Comparison of ENCODE assay signal across 1 cellular context in genomic region chr17:75131278-75132017, GRCh38.
TF ChIP-seq lines count a peak whose summit lies in the region.

NT5C (minus strand) TSS chr17:75131742; CDS start chr17:75131707, 35 bp downstream.

TF ChIP-seq in HEK293, 187 proteins besides CTCF, POLR2A, EP300 and RAD21 (continued from another document):
- TF ChIP-seq ZNF645 (tag by site-specific recombination; IDR thresholded peaks at IDR 0.05) (no peak), ZNF146 (tag by site-specific recombination; IDR thresholded peaks at IDR 0.05) (no peak), ZNF670 (tag by site-specific recombination; IDR thresholded peaks at IDR 0.05; ENCODE audit: low read depth) (no peak), ZEB2 (tag by site-specific recombination; IDR thresholded peaks at IDR 0.05) (no peak), WT1 (tag by site-specific recombination; IDR thresholded peaks at IDR 0.05) (no peak), ZNF155 (tag by site-specific recombination; IDR thresholded peaks at IDR 0.05) (no peak), ZNF560 (tag by site-specific recombination; IDR thresholded peaks at IDR 0.05; ENCODE audit: borderline replicate concordance) (no peak), PRDM2 (tag by site-specific recombination; IDR thresholded peaks at IDR 0.05; ENCODE audit: borderline replicate concordance) (no peak), ZNF830 (tag by site-specific recombination; IDR thresholded peaks at IDR 0.05; ENCODE audit: low read depth) (no peak), ZNF211 (tag by site-specific recombination; IDR thresholded peaks at IDR 0.05; ENCODE audit: low read depth) (no peak), ZNF335 (tag by site-specific recombination; conservative IDR thresholded peaks at IDR 0.05) (no peak; the same call in 1 of the 2 replicates), ZNF639 (tag by site-specific recombination; IDR thresholded peaks at IDR 0.05) (no peak), GLIS2 (tag by site-specific recombination; IDR thresholded peaks at IDR 0.05) (peak; percentile 94), BCL11A (tag by site-specific recombination; IDR thresholded peaks at IDR 0.05; ENCODE audit: low read depth) (no peak), ZNF513 (tag by site-specific recombination; IDR thresholded peaks at IDR 0.05) (no peak), TSHZ1 (tag by site-specific recombination; IDR thresholded peaks at IDR 0.05; ENCODE audit: borderline replicate concordance) (no peak), ZNF23 (tag by site-specific recombination; IDR thresholded peaks at IDR 0.05; ENCODE audit: borderline replicate concordance) (no peak), INSM2 (tag by site-specific recombination; IDR thresholded peaks at IDR 0.05) (no peak), ZNF24 (tag by site-specific recombination; IDR thresholded peaks at IDR 0.05) (no peak), ZXDB (tag by site-specific recombination; IDR thresholded peaks at IDR 0.05) (no peak), ZNF26 (tag by site-specific recombination; IDR thresholded peaks at IDR 0.05) (no peak), ZNF585B (tag by site-specific recombination; IDR thresholded peaks at IDR 0.05) (no peak), ZNF239 (tag by site-specific recombination; IDR thresholded peaks at IDR 0.05) (no peak)
- TF ChIP-seq, protein P1, sequence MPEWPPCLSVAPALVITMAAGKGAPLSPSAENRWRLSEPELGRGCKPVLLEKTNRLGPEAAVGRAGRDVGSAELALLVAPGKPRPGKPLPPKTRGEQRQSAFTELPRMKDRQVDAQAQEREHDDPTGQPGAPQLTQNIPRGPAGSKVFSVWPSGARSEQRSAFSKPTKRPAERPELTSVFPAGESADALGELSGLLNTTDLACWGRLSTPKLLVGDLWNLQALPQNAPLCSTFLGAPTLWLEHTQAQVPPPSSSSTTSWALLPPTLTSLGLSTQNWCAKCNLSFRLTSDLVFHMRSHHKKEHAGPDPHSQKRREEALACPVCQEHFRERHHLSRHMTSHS (tag by site-specific recombination; IDR thresholded peaks at IDR 0.05) = no peak
- TF ChIP-seq, protein P2, sequence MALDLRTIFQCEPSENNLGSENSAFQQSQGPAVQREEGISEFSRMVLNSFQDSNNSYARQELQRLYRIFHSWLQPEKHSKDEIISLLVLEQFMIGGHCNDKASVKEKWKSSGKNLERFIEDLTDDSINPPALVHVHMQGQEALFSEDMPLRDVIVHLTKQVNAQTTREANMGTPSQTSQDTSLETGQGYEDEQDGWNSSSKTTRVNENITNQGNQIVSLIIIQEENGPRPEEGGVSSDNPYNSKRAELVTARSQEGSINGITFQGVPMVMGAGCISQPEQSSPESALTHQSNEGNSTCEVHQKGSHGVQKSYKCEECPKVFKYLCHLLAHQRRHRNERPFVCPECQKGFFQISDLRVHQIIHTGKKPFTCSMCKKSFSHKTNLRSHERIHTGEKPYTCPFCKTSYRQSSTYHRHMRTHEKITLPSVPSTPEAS (tag by site-specific recombination; IDR thresholded peaks at IDR 0.05) = no peak
